ENCODE assay signal across 8 cellular contexts in genomic region chr5:179732412-179732917, GRCh38. TPM values are rescaled to one million over a fixed set of nuclear protein-coding genes. Genes with fewer than 3 reads are reported as not detected.
DNase-seq lines count a peak whose midpoint lies in the region; ATAC-seq, FAIRE-seq and TF ChIP-seq lines count a peak whose summit lies in the region.

MAML1 (plus strand) TSS chr5:179732822; CDS start chr5:179733113, 291 bp downstream.

- H3K4me1 Mint-ChIP-seq in natural killer cell: peaks cover 30 to 35% of the 10 kb centered on the region in 2 donors

- no peaks in the 10 kb centered on the region for H3K27me3 ChIP-seq in Loucy (ENCODE audit: insufficient read depth, low read length, poor library complexity, severe bottlenecking)

- H3K36me3 Mint-ChIP-seq in natural killer cell: peaks cover 15% of the 10 kb centered on the region

- H3K4me2 ChIP-seq in Loucy (ENCODE audit: low read depth, low read length, poor library complexity, severe bottlenecking): peak within 1 kb of the TSS; percentile 90

- intact Hi-C loops in natural killer cell (cut with micrococcal nuclease): loop anchor here (1.0 to 10.0 kb wide), 5 partner anchors 34 to 178 kb away; partner anchors contain the start of genes CANX, HNRNPH1 and RUFY1

- peak within 1 kb of the TSS; percentile 89 for H3K4me3 Mint-ChIP-seq in natural killer cell

- no peaks in the 10 kb centered on the region for H3K27me3 Mint-ChIP-seq in natural killer cell (ENCODE audit: low read depth in 2 of 2)

- peak within 1 kb of the TSS; percentile 85 to 91 for H3K27ac Mint-ChIP-seq in natural killer cell

- H3K4me3 ChIP-seq in Loucy (ENCODE audit: low read length, poor library complexity, severe bottlenecking): peak within 1 kb of the TSS; percentile 84
- peak within 1 kb of the TSS; percentile 67 for H3K4me3 ChIP-seq in fibroblast of mammary gland (ENCODE audit: control insufficient read depth, low read depth, low read length)

- H3K4me1 ChIP-seq in Loucy (ENCODE audit: insufficient read depth, low read length, poor library complexity, severe bottlenecking): peaks cover 8% of the 10 kb centered on the region

- no peak for TF ChIP-seq CTCF in Loucy (conservative IDR thresholded peaks at IDR 0.05; ENCODE audit: low read length)
- no peak for TF ChIP-seq CTCF in fibroblast of mammary gland (conservative IDR thresholded peaks at IDR 0.05; ENCODE audit: control insufficient read depth, insufficient read depth, low read depth, low read length)
- TF ChIP-seq CTCF in natural killer cell (IDR thresholded peaks at IDR 0.05): no peak

- no peaks in the 10 kb centered on the region for H3K9me3 Mint-ChIP-seq in natural killer cell

- no peak within 1 kb of the TSS; the same call in 1 of the 2 replicates for H2AFZ ChIP-seq in Loucy (ENCODE audit: low read length)

- H3K9me2 ChIP-seq in Loucy (replicated peaks; ENCODE audit: low read depth, low read length): no peaks in the 10 kb centered on the region

- no peaks in the 10 kb centered on the region; the same call in 1 of the 2 replicates for H3F3A ChIP-seq in Loucy (ENCODE audit: low read depth)

- peak; percentile 92 to 98 (median 93) for ATAC-seq in natural killer cell

- H3K79me2 ChIP-seq in Loucy (ENCODE audit: insufficient read depth, low read length): peaks cover 45% of the 10 kb centered on the region

- peaks cover 34% of the 10 kb centered on the region for H4K20me1 ChIP-seq in Loucy (ENCODE audit: insufficient read depth, low read length, poor library complexity, severe bottlenecking)

- TF ChIP-seq POLR2A in H54 (IDR thresholded peaks at IDR 0.05; ENCODE audit: low read depth, low read length) (peak; percentile 70), Raji (IDR thresholded peaks at IDR 0.05; ENCODE audit: insufficient read depth, low read depth, low read length) (peak; percentile 54)

- DNase-seq in EL (peak; percentile 100), H54 (ENCODE audit: insufficient read length, low spot score) (peak; percentile 97), fibroblast of mammary gland (ENCODE audit: low read depth) (peak; percentile 100), natural killer cell (peak; percentile 99)
- peak; percentile 99 for DNase-seq in activated T-helper 9 cell treated with anti-CD3 and anti-CD28 coated beads, Interleukin-2, amount 50 U/mL, for 16 hours (ENCODE audit: low read depth)
- DNase-seq in stimulated activated naive CD4-positive, alpha-beta T cell treated with Interleukin-2 at 50 U/mL for 16 hours (lab: John Stamatoyannopoulos, UW): peak; percentile 99

- H3K9ac ChIP-seq in Loucy (ENCODE audit: low read depth, low read length, poor library complexity, severe bottlenecking): peak within 1 kb of the TSS; percentile 83

- no peaks in the 10 kb centered on the region for H3K9me3 ChIP-seq in Loucy (ENCODE audit: insufficient read depth, low read depth, low read length)

- peaks cover 31% of the 10 kb centered on the region; the same call in 1 of the 2 replicates for H3K36me3 ChIP-seq in Loucy (ENCODE audit: insufficient read depth, low read length)

- FAIRE-seq in H54 (lab: Jason Lieb, UNC): peak; percentile 84

RNA-seq across cellular contexts. Expression of gene MAML1, which starts in this region (rescaled TPM):
- total RNA-seq in natural killer cell: 10 to 100 TPM; 28.8 to 45.4 (median 37.6) TPM

Comparison
In these comparisons a context has a peak if more than half of its experiments do, and no peak if none do; other contexts are left out.
1. Peak in every context shown above with its lines: DNase-seq, ATAC-seq and H3K4me3 ChIP-seq.